ENCODE assay signal across 19 cellular contexts in genomic region chr10:69403066-69403465, GRCh38. TPM values are rescaled to one million over a fixed set of nuclear protein-coding genes. Genes with fewer than 3 reads are reported as not detected.
"Had no signal": no experiment of that assay in that cellular context is flagged by ENCODE, and none has a peak within 500 bp of the region (broad histone marks: within the 10 kb centered on the region; RNA-seq: fewer than 3 reads in every experiment).

No MANE protein-coding gene starts in this region.

- H3K27ac Mint-ChIP-seq: activated CD4-positive, alpha-beta memory T cell treated with anti-CD3 and anti-CD28 coated beads for 36 hours; activated CD8-positive, alpha-beta memory T cell treated with anti-CD3 and anti-CD28 coated beads, Interleukin-2, amount 10 ng/mL, durations not matched to agents 7 days and 5 days; activated naive CD8-positive, alpha-beta T cell had no signal

- DNase-seq: activated CD4-positive, alpha-beta memory T cell treated with anti-CD3 and anti-CD28 coated beads for 36 hours; activated CD8-positive, alpha-beta memory T cell treated with anti-CD3 and anti-CD28 coated beads, Interleukin-2, amount 10 ng/mL, durations not matched to agents 7 days and 5 days; activated effector memory CD4-positive, alpha-beta T cell treated with anti-CD3 and anti-CD28 coated beads, Interleukin-2, amount 50 U/mL, for 16 hours; activated T-cell treated with anti-CD3 and anti-CD28 coated beads, Interleukin-2, amount 50 U/mL, for 4 hours; effector CD8-positive, alpha-beta T cell; naive B cell; retina; stimulated activated CD4-positive, alpha-beta T cell treated with anti-CD3 and anti-CD28 coated beads, Interleukin-2, amount 100 ng/mL, for 48 hours; stimulated activated naive B cell treated with anti-CD40 and anti-IgM and Interleukin-4, amounts not matched to agents 10 μg/mL and 1 μg/mL and 100 μg/mL, for 72 hours; T-helper 1 cell; tibial artery had no signal

- H3K27ac ChIP-seq: neutrophil, VCaP had no signal

- ATAC-seq: activated CD8-positive, alpha-beta memory T cell treated with anti-CD3 and anti-CD28 coated beads, Interleukin-2, amount 10 ng/mL, durations not matched to agents 7 days and 5 days; activated T-cell treated with anti-CD3 and anti-CD28 coated beads, Interleukin-2, amount 50 U/mL, for 4 hours; left lobe of liver; stimulated activated naive B cell treated with anti-CD40 and anti-IgM and Interleukin-4, amounts not matched to agents 10 μg/mL and 1 μg/mL and 100 μg/mL, for 72 hours had no signal

- H3K9me3 ChIP-seq: neutrophil, tibial artery had no signal

- H3K4me3 Mint-ChIP-seq: activated CD4-positive, alpha-beta memory T cell treated with anti-CD3 and anti-CD28 coated beads for 36 hours; activated CD8-positive, alpha-beta memory T cell treated with anti-CD3 and anti-CD28 coated beads, Interleukin-2, amount 10 ng/mL, durations not matched to agents 7 days and 5 days; activated naive CD8-positive, alpha-beta T cell; activated T-cell treated with anti-CD3 and anti-CD28 coated beads, Interleukin-2, amount 50 U/mL, for 4 hours; brain; naive B cell; stimulated activated naive B cell treated with anti-CD40 and anti-IgM and Interleukin-4, amounts not matched to agents 10 μg/mL and 1 μg/mL and 100 μg/mL, for 72 hours had no signal

- H3K27me3 ChIP-seq: tibial artery had no signal

- H3K4me3 ChIP-seq: tibial artery had no signal

- H3K9me3 Mint-ChIP-seq: activated CD4-positive, alpha-beta memory T cell treated with anti-CD3 and anti-CD28 coated beads for 36 hours; activated T-cell treated with anti-CD3 and anti-CD28 coated beads, Interleukin-2, amount 50 U/mL, for 4 hours; brain; naive B cell; stimulated activated naive B cell treated with anti-CD40 and anti-IgM and Interleukin-4, amounts not matched to agents 10 μg/mL and 1 μg/mL and 100 μg/mL, for 72 hours had no signal

- H3K36me3 Mint-ChIP-seq: activated naive CD8-positive, alpha-beta T cell had no signal

- H3K27me3 Mint-ChIP-seq: activated CD4-positive, alpha-beta memory T cell treated with anti-CD3 and anti-CD28 coated beads for 36 hours; activated CD8-positive, alpha-beta memory T cell treated with anti-CD3 and anti-CD28 coated beads, Interleukin-2, amount 10 ng/mL, durations not matched to agents 7 days and 5 days; activated naive CD8-positive, alpha-beta T cell; brain; naive B cell; stimulated activated naive B cell treated with anti-CD40 and anti-IgM and Interleukin-4, amounts not matched to agents 10 μg/mL and 1 μg/mL and 100 μg/mL, for 72 hours had no signal

RNA-seq across cellular contexts. Expression of gene TACR2, which starts 13.7 kb away (rescaled TPM):
- total RNA-seq: activated CD4-positive, alpha-beta memory T cell treated with anti-CD3 and anti-CD28 coated beads for 36 hours; activated CD8-positive, alpha-beta memory T cell treated with anti-CD3 and anti-CD28 coated beads, Interleukin-2, amount 10 ng/mL, durations not matched to agents 7 days and 5 days; left lobe of liver; mammary epithelial cell; mononuclear cell; skeletal muscle tissue had no signal
